In the genomic region with DNA sequence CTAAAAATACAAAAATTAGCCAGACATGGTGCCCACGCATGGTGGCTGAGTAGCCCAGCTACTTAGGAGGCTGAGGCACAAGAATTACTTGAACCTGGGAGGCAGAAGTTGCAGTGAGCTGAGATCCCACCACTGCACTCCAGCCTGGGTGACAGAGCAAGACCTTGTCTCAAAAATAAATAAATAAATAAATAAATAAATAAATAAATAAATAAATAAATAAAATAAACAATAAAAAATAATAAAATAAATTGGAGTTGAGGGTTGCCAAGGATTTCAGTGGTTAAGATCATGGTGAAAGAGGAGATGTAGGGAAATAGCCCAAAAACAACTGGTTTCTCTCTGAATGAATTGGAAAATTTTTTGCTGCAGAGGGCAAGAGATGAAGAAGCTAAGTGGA, we compare ENCODE assay signal across 7 cellular contexts. TPM values are rescaled to one million over a fixed set of nuclear protein-coding genes. Genes with fewer than 3 reads are reported as not detected.
"Had no signal": no experiment of that assay in that cellular context is flagged by ENCODE, and none has a peak within 500 bp of the region (broad histone marks: within the 10 kb centered on the region; RNA-seq: fewer than 3 reads in every experiment).

No MANE protein-coding gene starts in this region.

RNA-seq across cellular contexts. Expression of a gene that starts 25.7 kb away (rescaled TPM):
- total RNA-seq: subcutaneous adipose tissue, suprapubic skin, testis, thoracic aorta, transverse colon, upper lobe of right lung, ureter had no signal
